ENCODE assay signal across 8 cellular contexts in the genomic region with DNA sequence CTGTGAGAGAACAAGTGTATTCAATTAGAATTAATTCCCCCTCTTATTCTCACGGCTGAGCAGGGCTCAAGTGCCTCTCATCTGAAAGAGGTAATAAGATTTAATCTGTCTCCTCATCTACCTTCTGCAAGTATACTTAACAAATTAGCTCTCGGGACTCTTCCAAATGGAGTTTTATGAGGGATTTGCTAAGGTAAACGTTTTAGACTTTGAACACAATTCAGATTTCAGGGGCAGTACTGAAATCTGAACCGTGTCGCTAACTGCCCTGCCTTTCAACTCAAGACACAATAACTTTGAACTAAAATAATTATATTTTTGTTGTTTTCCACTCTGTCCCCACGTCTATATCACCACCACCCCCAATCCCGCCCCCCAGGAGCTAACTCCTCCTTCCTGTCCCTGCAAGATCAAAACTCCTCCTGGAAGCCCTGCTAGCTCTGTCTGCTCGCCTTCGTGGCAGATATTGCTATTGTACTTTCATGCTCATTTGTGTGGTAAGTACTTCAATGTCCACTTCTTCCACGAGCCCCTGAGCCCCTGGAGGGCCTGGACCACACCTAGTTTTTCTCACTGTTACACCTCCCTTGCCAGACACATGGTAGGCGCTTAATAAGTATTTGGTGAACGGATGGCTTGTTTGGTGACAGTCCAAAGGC. TPM values are rescaled to one million over a fixed set of nuclear protein-coding genes. Genes with fewer than 3 reads are reported as not detected.
A peak's percentile ranks its signal among the peaks of the same experiment; 100 is the strongest.
DNase-seq lines count a peak whose midpoint lies in the region; ATAC-seq and TF ChIP-seq lines count a peak whose summit lies in the region.
"Not testable (repeated sequence)": the region's sequence is repeated elsewhere in the genome, so short reads cannot be mapped to it uniquely, and the experiment has no call there.

No MANE protein-coding gene starts in this region.

- CTCF ChIA-PET in HCT116 (lab: Charles Lee) = not testable (repeated sequence)

- peak overlapping the region; percentile 66 for H3K4me3 ChIP-seq in AG10803 (ENCODE audit: low read length)
- H3K4me3 ChIP-seq in HCT116 (replicated peaks in 1 of 2; ENCODE audit: low read depth in 1 of 2, low read length in 2 of 2) = peak overlapping the region; percentile 53 to 62
- peak overlapping the region; percentile 51 for H3K4me3 ChIP-seq in cardiac muscle cell
- H3K4me3 ChIP-seq in mucosa of stomach (ENCODE audit: low read length) = peak overlapping the region; percentile 25
- peak overlapping the region; percentile 45 to 95 (median 70) for H3K4me3 ChIP-seq in spleen

- peak overlapping the region; percentile 55 for H3K27ac ChIP-seq in HCT116 (ENCODE audit: low read depth, low read length)
- peak overlapping the region; percentile 58 for H3K27ac ChIP-seq in caudate nucleus (ENCODE audit: low read depth, low read length)
- peak overlapping the region; percentile 61 for H3K27ac ChIP-seq in cardiac muscle cell
- H3K27ac ChIP-seq in spleen = peak overlapping the region; percentile 72 to 92 (median 88)

- RAD21 ChIA-PET in HCT116 (lab: Charles Lee; ENCODE audit: low non-redundant PET in 1 of 2, low total read pairs in 2 of 2, uncharacterized antibody in 2 of 2, unreplicated experiment in 2 of 2) = not testable (repeated sequence)

- 21 to 33% (median 26%) methylated on average over 11 to 12 of the region's 12 CpGs for WGBS in spleen, 5 donors

- TF ChIP-seq CTCF in AG10803 (conservative IDR thresholded peaks at IDR 0.05; ENCODE audit: low read length); HCT116 (IDR thresholded peaks at IDR 0.05 in 2 of 3, conservative IDR thresholded peaks at IDR 0.05 in 1 of 3; ENCODE audit: borderline replicate concordance in 1 of 3, insufficient read depth in 1 of 3, low read depth in 2 of 3, low read length in 2 of 3); cardiac muscle cell (IDR thresholded peaks at IDR 0.05; ENCODE audit: low read depth, low read length); spleen (IDR thresholded peaks at IDR 0.05 in 8 of 11, conservative IDR thresholded peaks at IDR 0.05 in 3 of 11): not testable (repeated sequence)

- H3K9ac ChIP-seq in HCT116 (ENCODE audit: low read length) (peak overlapping the region; percentile 62), mucosa of stomach (ENCODE audit: low read length) (peak overlapping the region; percentile 59)

- not testable (repeated sequence) for H2AFZ ChIP-seq in HCT116 (ENCODE audit: low read depth, low read length, poor library complexity, severe bottlenecking)

- not testable (repeated sequence) for H3K27me3 Mint-ChIP-seq in activated CD4-positive, alpha-beta T cell treated with anti-CD3 and anti-CD28 coated beads, Interleukin-2, amount 10 ng/mL, durations not matched to agents 24 days and 14 days

- H3K9me3 ChIP-seq in HCT116 (ENCODE audit: control insufficient read depth in 1 of 2, insufficient read depth in 1 of 2, low read depth in 1 of 2, low read length in 2 of 2); cardiac muscle cell (ENCODE audit: low read depth); mucosa of stomach (ENCODE audit: control insufficient read depth, low read length); spleen: not testable (repeated sequence)

- DNase-seq in AG10803 (ENCODE audit: low read depth) (peak; percentile 61), NCI-H345 (lab: John Stamatoyannopoulos, UW) (peak; percentile 21), caudate nucleus (lab: John Stamatoyannopoulos, UW) (peak in 8 of 61 donors; percentile 4 to 44 (median 24)), cardiac muscle cell (ENCODE audit: low read depth in 1 of 2, low spot score in 1 of 2) (peak; percentile 9 to 42)
- DNase-seq in HCT116 (ENCODE audit: low read depth, low spot score); activated CD4-positive, alpha-beta T cell treated with anti-CD3 and anti-CD28 coated beads, Interleukin-2, amount 10 ng/mL, durations not matched to agents 24 days and 14 days; spleen: not testable (repeated sequence)

- not testable (repeated sequence) for H3K36me3 Mint-ChIP-seq in activated CD4-positive, alpha-beta T cell treated with anti-CD3 and anti-CD28 coated beads, Interleukin-2, amount 10 ng/mL, durations not matched to agents 24 days and 14 days (ENCODE audit: low read depth)

- not testable (repeated sequence) for TF ChIP-seq POLR2A in HCT116 (IDR thresholded peaks at IDR 0.05; ENCODE audit: borderline replicate concordance, extremely low read depth, insufficient read depth, insufficient read length); spleen (IDR thresholded peaks at IDR 0.05)

- H3K4me1 Mint-ChIP-seq in activated CD4-positive, alpha-beta T cell treated with anti-CD3 and anti-CD28 coated beads, Interleukin-2, amount 10 ng/mL, durations not matched to agents 24 days and 14 days = peaks cover 20% of the 10 kb centered on the region

- H3K27ac Mint-ChIP-seq in activated CD4-positive, alpha-beta T cell treated with anti-CD3 and anti-CD28 coated beads, Interleukin-2, amount 10 ng/mL, durations not matched to agents 24 days and 14 days = peak overlapping the region; percentile 72

- not testable (repeated sequence) for H3K79me2 ChIP-seq in HCT116 (ENCODE audit: insufficient read depth, low read length)

- H3K4me1 ChIP-seq in HCT116 (ENCODE audit: control insufficient read depth in 1 of 2, insufficient read depth in 2 of 2, low read length in 2 of 2) (peaks cover 8 to 28% of the 10 kb centered on the region in 2 experiments), spleen (peaks cover 0 to 22% (median 12%) of the 10 kb centered on the region in 6 donors)
- not testable (repeated sequence) for H3K4me1 ChIP-seq in cardiac muscle cell (ENCODE audit: low read depth); mucosa of stomach (ENCODE audit: control insufficient read depth, insufficient read depth, low read length)

- not testable (repeated sequence) for H4K20me1 ChIP-seq in HCT116 (ENCODE audit: insufficient read depth)

- intact Hi-C loops in HCT116 (cut with micrococcal nuclease); spleen (cut with DNase I; ENCODE audit: low total_unique reads): not testable (repeated sequence)
- intact Hi-C loops in activated CD4-positive, alpha-beta T cell treated with anti-CD3 and anti-CD28 coated beads, Interleukin-2, amount 10 ng/mL, durations not matched to agents 24 days and 14 days (cut with micrococcal nuclease) = loop anchor here (5.0 to 10.0 kb wide), 4 partner anchors 150 to 562 kb away; a partner anchor contains a TSS

- not testable (repeated sequence) for H3K36me3 ChIP-seq in HCT116 (ENCODE audit: control insufficient read depth in 1 of 2, insufficient read depth in 2 of 2, low read length in 2 of 2); cardiac muscle cell; mucosa of stomach (ENCODE audit: control insufficient read depth, insufficient read depth, low read length); spleen

- BruUV-seq in HCT116 (replicated peaks; lab: Mats Ljungman, UMichigan) = not testable (repeated sequence)

- not testable (repeated sequence) for TF ChIP-seq RAD21 in HCT116 (IDR thresholded peaks at IDR 0.05; ENCODE audit: low read depth)

- not testable (repeated sequence) for H3K9me3 Mint-ChIP-seq in activated CD4-positive, alpha-beta T cell treated with anti-CD3 and anti-CD28 coated beads, Interleukin-2, amount 10 ng/mL, durations not matched to agents 24 days and 14 days

- peak overlapping the region; percentile 84 for H3K4me2 ChIP-seq in HCT116 (ENCODE audit: low read length)

- peak overlapping the region; percentile 92 for H3K4me3 Mint-ChIP-seq in activated CD4-positive, alpha-beta T cell treated with anti-CD3 and anti-CD28 coated beads, Interleukin-2, amount 10 ng/mL, durations not matched to agents 24 days and 14 days

- not testable (repeated sequence) for ATAC-seq in HCT116

- H3K9me2 ChIP-seq in HCT116 (ENCODE audit: insufficient read depth) = not testable (repeated sequence)

- not testable (repeated sequence) for H3K27me3 ChIP-seq in HCT116 (ENCODE audit: insufficient read depth, low read length); cardiac muscle cell; mucosa of stomach (ENCODE audit: control insufficient read depth, insufficient read depth, low read length); spleen (replicated peaks in 1 of 7)

- POLR2A ChIA-PET in HCT116 (lab: Charles Lee) = not testable (repeated sequence)

RNA-seq across cellular contexts. Expression of a gene that starts 54.1 kb away (rescaled TPM):
- total RNA-seq in HCT116 (2021; ENCODE audit: unreplicated experiment) (2.2 TPM), cardiac muscle cell (not detected in 2 replicates), spleen (not detected)
- 1.3 and 1.4 TPM in 2 replicates for polyA plus RNA-seq in HCT116 (2012)
- not detected in 2 replicates for total RNA-seq in activated CD4-positive, alpha-beta T cell treated with anti-CD3 and anti-CD28 coated beads, Interleukin-2, amount 10 ng/mL, durations not matched to agents 24 days and 14 days
- polyA plus RNA-seq in cardiac muscle cell (not detected in 2 replicates), spleen (not detected)
